ENCODE assay signal across 9 cellular contexts in the genomic region with DNA sequence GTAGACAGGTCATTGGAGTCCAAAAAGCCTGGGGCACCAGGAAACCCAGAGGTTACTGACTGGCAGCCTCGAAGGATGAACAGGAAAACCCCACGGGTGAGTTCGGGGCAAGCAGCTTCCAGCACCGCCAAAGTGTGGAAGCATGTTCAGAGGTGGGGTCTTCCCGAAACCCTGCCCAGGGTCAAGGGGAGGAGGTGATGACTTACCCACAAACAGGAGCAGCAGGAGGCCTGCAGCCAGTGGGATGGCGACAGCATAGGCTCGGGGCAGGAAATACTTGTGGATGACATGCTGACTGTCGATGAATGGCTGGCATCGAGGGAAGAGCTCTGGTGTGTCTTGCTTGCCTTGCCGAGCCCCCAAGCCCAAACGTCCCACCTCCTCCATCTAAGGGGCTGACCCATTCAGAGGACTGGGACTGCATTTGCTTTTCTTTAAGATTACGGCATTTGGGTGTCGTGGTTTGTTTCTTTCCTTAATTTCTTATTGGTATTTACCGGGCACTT. TPM values are rescaled to one million over a fixed set of nuclear protein-coding genes. Genes with fewer than 3 reads are reported as not detected.
DNase-seq lines count a peak whose midpoint lies in the region; ATAC-seq and TF ChIP-seq lines count a peak whose summit lies in the region.
"Had no signal": no experiment of that assay in that cellular context is flagged by ENCODE, and none has a peak within 500 bp of the region (broad histone marks: within the 10 kb centered on the region; RNA-seq: fewer than 3 reads in every experiment).

No MANE protein-coding gene starts in this region.

- peaks cover 43% of the 10 kb centered on the region for H3K36me3 Mint-ChIP-seq in activated T-helper 2 cell treated with anti-CD3 and anti-CD28 coated beads, Interferon-gamma antibody, Interleukin-2, Interleukin-4, amounts not matched to agents 10 μg/mL and 5 μg/mL and 100 μg/mL, durations not matched to agents 14 hours and 24 hours and 36 hours (ENCODE audit: low read depth)

- no peaks in the 10 kb centered on the region for H3K27me3 Mint-ChIP-seq in activated T-helper 2 cell treated with anti-CD3 and anti-CD28 coated beads, Interferon-gamma antibody, Interleukin-2, Interleukin-4, amounts not matched to agents 10 μg/mL and 5 μg/mL and 100 μg/mL, durations not matched to agents 14 hours and 24 hours and 36 hours (ENCODE audit: low read depth)

- H3K4me1 ChIP-seq in heart right ventricle (peaks cover 18 to 37% (median 25%) of the 10 kb centered on the region in 9 donors), vagina (peaks cover 41% of the 10 kb centered on the region)

- H3K4me3 ChIP-seq in heart right ventricle (peak overlapping the region in 7 of 10 donors; percentile 60 to 87 (median 76)), kidney epithelial cell (ENCODE audit: low read depth, low read length) (peak overlapping the region; percentile 97), vagina (peak overlapping the region; percentile 77 to 87)

- 74 to 76% methylated on average over 14 of the region's 14 CpGs for WGBS in heart right ventricle, 2 donors

- H3K27ac Mint-ChIP-seq in activated T-helper 2 cell treated with anti-CD3 and anti-CD28 coated beads, Interferon-gamma antibody, Interleukin-2, Interleukin-4, amounts not matched to agents 10 μg/mL and 5 μg/mL and 100 μg/mL, durations not matched to agents 14 hours and 24 hours and 36 hours, result peak overlapping the region; percentile 86

- peaks cover 34% of the 10 kb centered on the region for H3K4me1 Mint-ChIP-seq in activated T-helper 2 cell treated with anti-CD3 and anti-CD28 coated beads, Interferon-gamma antibody, Interleukin-2, Interleukin-4, amounts not matched to agents 10 μg/mL and 5 μg/mL and 100 μg/mL, durations not matched to agents 14 hours and 24 hours and 36 hours (ENCODE audit: low read depth)

- H3K4me3 Mint-ChIP-seq in activated T-helper 2 cell treated with anti-CD3 and anti-CD28 coated beads, Interferon-gamma antibody, Interleukin-2, Interleukin-4, amounts not matched to agents 10 μg/mL and 5 μg/mL and 100 μg/mL, durations not matched to agents 14 hours and 24 hours and 36 hours (ENCODE audit: low read depth), result peak overlapping the region; percentile 94

- H3K27me3 ChIP-seq in heart right ventricle (peaks cover 0 to under 1% (median 0%) of the 10 kb centered on the region in 7 donors), kidney epithelial cell (ENCODE audit: control insufficient read depth, insufficient read depth, low read length) (no peaks in the 10 kb centered on the region), vagina (no peaks in the 10 kb centered on the region)

- ATAC-seq in heart right ventricle (no peak), Right ventricle myocardium inferior (no peak)

- TF ChIP-seq CTCF in heart right ventricle (IDR thresholded peaks at IDR 0.05) (no peak), kidney epithelial cell (IDR thresholded peaks at IDR 0.05; ENCODE audit: insufficient read depth, low read length, poor library complexity, severe bottlenecking) (no peak), vagina (IDR thresholded peaks at IDR 0.05) (no peak)

- H3K9me3 Mint-ChIP-seq in activated T-helper 2 cell treated with anti-CD3 and anti-CD28 coated beads, Interferon-gamma antibody, Interleukin-2, Interleukin-4, amounts not matched to agents 10 μg/mL and 5 μg/mL and 100 μg/mL, durations not matched to agents 14 hours and 24 hours and 36 hours, result no peaks in the 10 kb centered on the region

- H3K9me3 ChIP-seq in heart right ventricle (no peaks in the 10 kb centered on the region), vagina (no peaks in the 10 kb centered on the region)

- peak in 1 of 2 donors; percentile 8 for DNase-seq in heart right ventricle
- DNase-seq in Right ventricle myocardium inferior (ENCODE audit: missing footprints), result no peak
- no peak for DNase-seq in activated T-helper 2 cell treated with anti-CD3 and anti-CD28 coated beads, Interferon-gamma antibody, Interleukin-2, Interleukin-4, amounts not matched to agents 10 μg/mL and 5 μg/mL and 100 μg/mL, durations not matched to agents 14 hours and 24 hours and 36 hours (ENCODE audit: low spot score)
- DNase-seq in kidney epithelial cell (ENCODE audit: low read depth), result no peak
- no peak for DNase-seq in vagina (ENCODE audit: extremely low spot score in 2 of 2)
- no peak for DNase-seq in DMS79 (lab: John Stamatoyannopoulos, UW)
- no peak for DNase-seq in SK-N-DZ (ENCODE audit: low spot score)
- no peak for DNase-seq in OCI-M2 (lab: John Stamatoyannopoulos, UW; ENCODE audit: unreplicated experiment)
- DNase-seq: stimulated activated CD4-positive, alpha-beta T cell treated with anti-CD3 and anti-CD28 coated beads, Interleukin-2, amount 100 ng/mL, for 48 hours had no signal

- H3K27ac ChIP-seq in heart right ventricle (peak overlapping the region in 1 of 10 donors; percentile 88), vagina (no peak overlapping the region)

- TF ChIP-seq POLR2A in vagina (IDR thresholded peaks at IDR 0.05), result no peak

- H3K36me3 ChIP-seq in heart right ventricle, result peaks cover 0 to 10% (median 0%) of the 10 kb centered on the region in 9 donors
- no peaks in the 10 kb centered on the region for H3K36me3 ChIP-seq in kidney epithelial cell (ENCODE audit: control insufficient read depth, insufficient read depth, low read length)
- peaks cover 0 to under 1% of the 10 kb centered on the region in 2 donors for H3K36me3 ChIP-seq in vagina

- intact Hi-C loops in heart right ventricle (cut with DNase I) (no loop called here), Right ventricle myocardium inferior (cut with DNase I) (no loop called here), vagina (cut with DNase I) (no loop called here)
- intact Hi-C loops in activated T-helper 2 cell treated with anti-CD3 and anti-CD28 coated beads, Interferon-gamma antibody, Interleukin-2, Interleukin-4, amounts not matched to agents 10 μg/mL and 5 μg/mL and 100 μg/mL, durations not matched to agents 14 hours and 24 hours and 36 hours (cut with micrococcal nuclease), result no loop called here

RNA-seq across cellular contexts. Expression of gene DPM2, which starts 1.3 kb away (rescaled TPM):
- total RNA-seq in heart right ventricle (10 to 100 TPM in 8 of 10 donors, 1 to 10 TPM in 2; 7.2 to 15.4 (median 12.3) TPM), Right ventricle myocardium inferior (11.9 TPM), kidney epithelial cell (31.8 and 33.1 TPM in 2 replicates), vagina (17.7 TPM)
- polyA plus RNA-seq in heart right ventricle, result 10 to 100 TPM; 16.7 to 31.1 TPM
- 55.7 and 57.4 TPM in 2 replicates for total RNA-seq in activated T-helper 2 cell treated with anti-CD3 and anti-CD28 coated beads, Interferon-gamma antibody, Interleukin-2, Interleukin-4, amounts not matched to agents 10 μg/mL and 5 μg/mL and 100 μg/mL, durations not matched to agents 14 hours and 24 hours and 36 hours
- 52.5 and 55.6 TPM in 2 replicates for polyA plus RNA-seq in SK-N-DZ (2014; cell fraction: cytosol; rRNA removed)
- polyA plus RNA-seq in SK-N-DZ (2014; cell fraction: nucleus; rRNA removed), result 46.6 and 51.6 TPM in 2 replicates

RNA-seq across cellular contexts. Expression of gene PIP5KL1, which starts 5.8 kb away (rescaled TPM):
- total RNA-seq in heart right ventricle (under 1 TPM in 7 of 10 donors, not detected in 3; 0.25 to 0.59 (median 0.47) TPM), Right ventricle myocardium inferior (not detected), kidney epithelial cell (3.6 and 4.2 TPM in 2 replicates), vagina (10.3 TPM)
- polyA plus RNA-seq in heart right ventricle, result under 1 TPM in 1 of 2 donors, not detected in 1; 0.28 TPM
- 1.4 and 3.4 TPM in 2 replicates for total RNA-seq in activated T-helper 2 cell treated with anti-CD3 and anti-CD28 coated beads, Interferon-gamma antibody, Interleukin-2, Interleukin-4, amounts not matched to agents 10 μg/mL and 5 μg/mL and 100 μg/mL, durations not matched to agents 14 hours and 24 hours and 36 hours
- polyA plus RNA-seq in SK-N-DZ (2014; cell fraction: cytosol; rRNA removed), result 2.1 and 3.6 TPM in 2 replicates
- 18.2 and 18.8 TPM in 2 replicates for polyA plus RNA-seq in SK-N-DZ (2014; cell fraction: nucleus; rRNA removed)

RNA-seq across cellular contexts. Expression of gene ST6GALNAC4, which starts 19.6 kb away (rescaled TPM):
- total RNA-seq in heart right ventricle (10 to 100 TPM; 23.2 to 52.9 (median 33.9) TPM), Right ventricle myocardium inferior (21.9 TPM), kidney epithelial cell (21.0 and 32.5 TPM in 2 replicates), vagina (33.1 TPM)
- 10 to 100 TPM; 10.8 to 48.6 TPM for polyA plus RNA-seq in heart right ventricle
- 25.6 and 28.7 TPM in 2 replicates for total RNA-seq in activated T-helper 2 cell treated with anti-CD3 and anti-CD28 coated beads, Interferon-gamma antibody, Interleukin-2, Interleukin-4, amounts not matched to agents 10 μg/mL and 5 μg/mL and 100 μg/mL, durations not matched to agents 14 hours and 24 hours and 36 hours
- polyA plus RNA-seq in SK-N-DZ (2014; cell fraction: cytosol; rRNA removed), result 28.1 and 28.4 TPM in 2 replicates
- 18.1 and 19.8 TPM in 2 replicates for polyA plus RNA-seq in SK-N-DZ (2014; cell fraction: nucleus; rRNA removed)

RNA-seq across cellular contexts. Expression of gene ST6GALNAC6, which starts 37.0 kb away (rescaled TPM):
- total RNA-seq in heart right ventricle, result 10 to 100 TPM; 32.8 to 52.0 (median 44.7) TPM
- 10 to 100 TPM; 33.0 to 40.5 TPM for polyA plus RNA-seq in heart right ventricle
- 43.3 TPM for total RNA-seq in Right ventricle myocardium inferior
- 60.3 and 60.7 TPM in 2 replicates for total RNA-seq in activated T-helper 2 cell treated with anti-CD3 and anti-CD28 coated beads, Interferon-gamma antibody, Interleukin-2, Interleukin-4, amounts not matched to agents 10 μg/mL and 5 μg/mL and 100 μg/mL, durations not matched to agents 14 hours and 24 hours and 36 hours
- total RNA-seq in kidney epithelial cell, result 25.6 and 31.1 TPM in 2 replicates
- 108 TPM for total RNA-seq in vagina
- polyA plus RNA-seq in SK-N-DZ (2014; cell fraction: cytosol; rRNA removed), result 28.5 and 39.2 TPM in 2 replicates
- polyA plus RNA-seq in SK-N-DZ (2014; cell fraction: nucleus; rRNA removed), result 30.8 and 39.5 TPM in 2 replicates

RNA-seq across cellular contexts. Expression of gene EEIG1, which starts 44.4 kb away (rescaled TPM):
- total RNA-seq in heart right ventricle (10 to 100 TPM; 11.1 to 33.5 (median 25.1) TPM), Right ventricle myocardium inferior (25.3 TPM), kidney epithelial cell (16.5 and 29.4 TPM in 2 replicates), vagina (30.9 TPM)
- polyA plus RNA-seq in heart right ventricle, result 10 to 100 TPM in 1 of 2 donors, 1 to 10 TPM in 1; 6.7 to 13.0 TPM
- total RNA-seq in activated T-helper 2 cell treated with anti-CD3 and anti-CD28 coated beads, Interferon-gamma antibody, Interleukin-2, Interleukin-4, amounts not matched to agents 10 μg/mL and 5 μg/mL and 100 μg/mL, durations not matched to agents 14 hours and 24 hours and 36 hours, result 43.8 and 53.3 TPM in 2 replicates
- 2.7 and 3.0 TPM in 2 replicates for polyA plus RNA-seq in SK-N-DZ (2014; cell fraction: cytosol; rRNA removed)
- polyA plus RNA-seq in SK-N-DZ (2014; cell fraction: nucleus; rRNA removed), result 6.9 and 11.3 TPM in 2 replicates
